In genomic region chr3:130831716-130832400, GRCh38 we compare ENCODE assay signal across 1 cellular context.
TF ChIP-seq lines count a peak whose summit lies in the region.

No MANE protein-coding gene starts in this region.

TF ChIP-seq in A549, 52 proteins besides CTCF, POLR2A, EP300 and RAD21:
- TF ChIP-seq ZFP36 (IDR thresholded peaks at IDR 0.05; ENCODE audit: borderline replicate concordance, partially characterized antibody), result no peak
- no peak for TF ChIP-seq FOSB (CRISPR knock-in tag; IDR thresholded peaks at IDR 0.05)
